Comparison of ENCODE assay signal across 17 cellular contexts in the genomic region with DNA sequence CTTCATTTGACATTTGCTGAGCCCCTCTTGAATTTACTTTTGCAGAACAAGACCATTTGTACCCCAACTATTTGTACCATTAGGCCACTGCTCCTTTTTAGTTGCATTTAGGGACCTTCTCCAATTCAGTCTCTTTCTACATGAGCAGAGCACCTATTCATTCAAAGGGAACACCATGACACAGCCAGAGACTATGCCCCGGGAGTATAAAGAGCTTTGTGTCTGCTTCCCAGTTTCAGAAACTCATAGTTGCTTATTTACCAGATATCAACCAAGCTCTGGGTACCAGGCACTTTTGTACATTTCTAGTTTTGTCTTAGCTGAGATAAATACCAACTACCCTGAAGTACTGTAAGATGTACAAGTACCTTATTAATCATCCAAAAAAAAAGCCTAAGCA.
"Had no signal": no experiment of that assay in that cellular context is flagged by ENCODE, and none has a peak within 500 bp of the region (broad histone marks: within the 10 kb centered on the region; RNA-seq: fewer than 3 reads in every experiment).

No MANE protein-coding gene starts in this region.

- H3K27me3 ChIP-seq: pancreas, right lobe of liver had no signal

- H3K27ac Mint-ChIP-seq: immature natural killer cell; natural killer cell; stimulated activated effector memory CD8-positive, alpha-beta T cell treated with anti-CD3 and anti-CD28 coated beads, Interleukin-12 subunit alpha, Interleukin-12 subunit beta, amount 100 ng/mL, for 72 hours; stimulated activated naive CD8-positive, alpha-beta T cell treated with anti-CD3 and anti-CD28 coated beads, Interleukin-15, Interleukin-2, amounts not matched to agents 100 ng/mL and 50 ng/mL, for 24 hours had no signal

- H3K4me1 Mint-ChIP-seq: neural crest cell had no signal

- H3K4me3 Mint-ChIP-seq: immature natural killer cell; natural killer cell; neural crest cell; stimulated activated effector memory CD8-positive, alpha-beta T cell treated with anti-CD3 and anti-CD28 coated beads, Interleukin-12 subunit alpha, Interleukin-12 subunit beta, amount 100 ng/mL, for 72 hours; stimulated activated naive CD8-positive, alpha-beta T cell treated with anti-CD3 and anti-CD28 coated beads, Interleukin-15, Interleukin-2, amounts not matched to agents 100 ng/mL and 50 ng/mL, for 24 hours had no signal

- DNase-seq: effector CD8-positive, alpha-beta T cell; glutamatergic neuron; immature natural killer cell; kidney; natural killer cell; occipital lobe; pancreas; psoas muscle; retina; right lobe of liver; stimulated activated CD4-positive, alpha-beta T cell treated with anti-CD3 and anti-CD28 coated beads, Interleukin-4, amount 100 ng/mL, for 1 hour; stimulated activated CD8-positive, alpha-beta memory T cell treated with anti-CD3 and anti-CD28 coated beads, Interleukin-4, amount 100 ng/mL, for 48 hours; trophoblast cell had no signal

- H3K27ac ChIP-seq: coronary artery, pancreas, psoas muscle, right lobe of liver had no signal

- H3K36me3 ChIP-seq: pancreas, right lobe of liver had no signal

- H3K9me3 ChIP-seq: pancreas, psoas muscle, right lobe of liver had no signal

- H3K4me1 ChIP-seq: pancreas, psoas muscle, right lobe of liver had no signal

- H3K4me3 ChIP-seq: coronary artery, pancreas, psoas muscle, right lobe of liver had no signal

- H3K36me3 Mint-ChIP-seq: natural killer cell; stimulated activated effector memory CD8-positive, alpha-beta T cell treated with anti-CD3 and anti-CD28 coated beads, Interleukin-12 subunit alpha, Interleukin-12 subunit beta, amount 100 ng/mL, for 72 hours had no signal

- H3K27me3 Mint-ChIP-seq: stimulated activated naive CD8-positive, alpha-beta T cell treated with anti-CD3 and anti-CD28 coated beads, Interleukin-15, Interleukin-2, amounts not matched to agents 100 ng/mL and 50 ng/mL, for 24 hours had no signal

- H3K9me3 Mint-ChIP-seq: immature natural killer cell; natural killer cell; stimulated activated effector memory CD8-positive, alpha-beta T cell treated with anti-CD3 and anti-CD28 coated beads, Interleukin-12 subunit alpha, Interleukin-12 subunit beta, amount 100 ng/mL, for 72 hours; stimulated activated naive CD8-positive, alpha-beta T cell treated with anti-CD3 and anti-CD28 coated beads, Interleukin-15, Interleukin-2, amounts not matched to agents 100 ng/mL and 50 ng/mL, for 24 hours had no signal

- ATAC-seq: natural killer cell; pancreas; psoas muscle; right lobe of liver; stimulated activated effector memory CD8-positive, alpha-beta T cell treated with anti-CD3 and anti-CD28 coated beads, Interleukin-12 subunit alpha, Interleukin-12 subunit beta, amount 100 ng/mL, for 72 hours had no signal
